1 cellular context compared by ENCODE assay signal in genomic region chr6:3157151-3157933, GRCh38.
TF ChIP-seq lines count a peak whose summit lies in the region.

TSS of gene TUBB2A (minus strand) at chr6:3157544. CDS start at chr6:3157463, 81 bp downstream.

TF ChIP-seq in HCT116, 20 proteins besides CTCF, POLR2A, EP300 and RAD21 (continued from another document):
- TF ChIP-seq, protein P1, sequence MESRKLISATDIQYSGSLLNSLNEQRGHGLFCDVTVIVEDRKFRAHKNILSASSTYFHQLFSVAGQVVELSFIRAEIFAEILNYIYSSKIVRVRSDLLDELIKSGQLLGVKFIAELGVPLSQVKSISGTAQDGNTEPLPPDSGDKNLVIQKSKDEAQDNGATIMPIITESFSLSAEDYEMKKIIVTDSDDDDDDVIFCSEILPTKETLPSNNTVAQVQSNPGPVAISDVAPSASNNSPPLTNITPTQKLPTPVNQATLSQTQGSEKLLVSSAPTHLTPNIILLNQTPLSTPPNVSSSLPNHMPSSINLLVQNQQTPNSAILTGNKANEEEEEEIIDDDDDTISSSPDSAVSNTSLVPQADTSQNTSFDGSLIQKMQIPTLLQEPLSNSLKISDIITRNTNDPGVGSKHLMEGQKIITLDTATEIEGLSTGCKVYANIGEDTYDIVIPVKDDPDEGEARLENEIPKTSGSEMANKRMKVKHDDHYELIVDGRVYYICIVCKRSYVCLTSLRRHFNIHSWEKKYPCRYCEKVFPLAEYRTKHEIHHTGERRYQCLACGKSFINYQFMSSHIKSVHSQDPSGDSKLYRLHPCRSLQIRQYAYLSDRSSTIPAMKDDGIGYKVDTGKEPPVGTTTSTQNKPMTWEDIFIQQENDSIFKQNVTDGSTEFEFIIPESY (IDR thresholded peaks at IDR 0.05; ENCODE audit: extremely low read depth, insufficient replicate concordance, low read length) = peak; percentile 60
- TF ChIP-seq ATF3 (IDR thresholded peaks at IDR 0.05) (no peak), EGR1 (IDR thresholded peaks at IDR 0.05; ENCODE audit: low read depth) (peak; percentile 98)
